In genomic region chr2:14634885-14635871, GRCh38 we compare ENCODE assay signal across 8 cellular contexts. TPM values are rescaled to one million over a fixed set of nuclear protein-coding genes. Genes with fewer than 3 reads are reported as not detected.
DNase-seq lines count a peak whose midpoint lies in the region; ATAC-seq and TF ChIP-seq lines count a peak whose summit lies in the region.

No MANE protein-coding gene starts in this region.

- TF ChIP-seq POLR2A in erythroblast (IDR thresholded peaks at IDR 0.05; ENCODE audit: low read length), result no peak

- in situ Hi-C loops in astrocyte of the cerebellum (cut with HindIII; ENCODE audit: low sequenced_read_pairs), result no loop called here

- peak overlapping the region; percentile 55 for H3K4me3 ChIP-seq in astrocyte of the cerebellum (ENCODE audit: low read depth, low read length)

- TF ChIP-seq CTCF in astrocyte of the cerebellum (IDR thresholded peaks at IDR 0.05; ENCODE audit: low read depth, low read length, missing control alignments), result peak; percentile 13

- no peak for ATAC-seq in HG03025 (IDR thresholded peaks at IDR 0.05; ENCODE audit: low FRiP score, unreplicated experiment)

- DNase-seq in GM04504 (ENCODE audit: low read depth) (peak; percentile 42), NCI-H1930 (lab: John Stamatoyannopoulos, UW) (peak; percentile 43 to 48), astrocyte of the cerebellum (ENCODE audit: low read depth) (peak; percentile 39), hypothalamus (lab: John Stamatoyannopoulos, UW) (peak in 48 of 51 donors; percentile 11 to 76 (median 50)), renal cortical epithelial cell (ENCODE audit: low read depth) (peak; percentile 69), HuH-7 (ENCODE audit: low spot score) (no peak), erythroblast (lab: John Stamatoyannopoulos, UW) (no peak)

RNA-seq across cellular contexts. Expression of gene LRATD1, which starts 2.7 kb away (rescaled TPM):
- 13.4 and 17.7 TPM in 2 replicates for total RNA-seq in renal cortical epithelial cell

Comparison
In these comparisons a context has a peak if more than half of its experiments do, and no peak if none do; other contexts are left out.
1. DNase-seq: peak in GM04504 (single experiment), NCI-H1930 (2 of 2), astrocyte of the cerebellum (single experiment), hypothalamus (48 of 51) and renal cortical epithelial cell (single experiment); none in HuH-7 (single experiment) and erythroblast (0 of 2).